13 cellular contexts compared by ENCODE assay signal in genomic region chr10:101835406-101835805, GRCh38. TPM values are rescaled to one million over a fixed set of nuclear protein-coding genes. Genes with fewer than 3 reads are reported as not detected.
DNase-seq lines count a peak whose midpoint lies in the region.
"Had no signal": no experiment of that assay in that cellular context is flagged by ENCODE, and none has a peak within 500 bp of the region (broad histone marks: within the 10 kb centered on the region; RNA-seq: fewer than 3 reads in every experiment).

No MANE protein-coding gene starts in this region.

- H3K4me1 Mint-ChIP-seq in activated CD4-positive, alpha-beta memory T cell treated with anti-CD3 and anti-CD28 coated beads for 36 hours (ENCODE audit: low read depth) = peaks cover 63% of the 10 kb centered on the region
- H3K4me1 Mint-ChIP-seq in activated CD4-positive, alpha-beta memory T cell treated with anti-CD3 and anti-CD28 coated beads, Interleukin-2, amount 10 ng/mL, durations not matched to agents 7 days and 5 days = peaks cover 63% of the 10 kb centered on the region
- peaks cover 11 to 48% (median 36%) of the 10 kb centered on the region in 3 donors for H3K4me1 Mint-ChIP-seq in IgD-negative memory B cell
- peaks cover 67% of the 10 kb centered on the region for H3K4me1 Mint-ChIP-seq in dendritic cell treated with granulocyte-macrophage colony-stimulating factor and Interleukin-4, amounts not matched to agents 40 ng/mL and 50 ng/mL, for 4 days (ENCODE audit: low read depth)

- POLR2A ChIA-PET in activated CD4-positive, alpha-beta memory T cell treated with anti-CD3 and anti-CD28 coated beads for 36 hours (lab: Charles Lee) = interaction anchor here (1.0 to 1.6 kb wide), 2 partner anchors 17 to 230 kb away, joined by 3 to 10 read pairs; partner anchors contain the start of gene OGA
- POLR2A ChIA-PET in activated CD4-positive, alpha-beta memory T cell treated with anti-CD3 and anti-CD28 coated beads, Interleukin-2, amount 10 ng/mL, durations not matched to agents 7 days and 5 days (lab: Charles Lee) = interaction anchor here (12.7 kb wide), 1 partner anchor 18 kb away, joined by 173 read pairs; the partner anchor contains the start of gene OGA

- no peak overlapping the region for H3K27ac Mint-ChIP-seq in activated CD4-positive, alpha-beta memory T cell treated with anti-CD3 and anti-CD28 coated beads for 36 hours
- H3K27ac Mint-ChIP-seq in activated CD4-positive, alpha-beta memory T cell treated with anti-CD3 and anti-CD28 coated beads, Interleukin-2, amount 10 ng/mL, durations not matched to agents 7 days and 5 days = no peak overlapping the region
- H3K27ac Mint-ChIP-seq in IgD-negative memory B cell = peak overlapping the region in 2 of 3 donors; percentile 53 to 84
- peak overlapping the region; percentile 56 for H3K27ac Mint-ChIP-seq in dendritic cell treated with granulocyte-macrophage colony-stimulating factor and Interleukin-4, amounts not matched to agents 40 ng/mL and 50 ng/mL, for 4 days

- no peaks in the 10 kb centered on the region for H3K27me3 Mint-ChIP-seq in activated CD4-positive, alpha-beta memory T cell treated with anti-CD3 and anti-CD28 coated beads for 36 hours
- H3K27me3 Mint-ChIP-seq in activated CD4-positive, alpha-beta memory T cell treated with anti-CD3 and anti-CD28 coated beads, Interleukin-2, amount 10 ng/mL, durations not matched to agents 7 days and 5 days = peaks cover 1% of the 10 kb centered on the region
- no peaks in the 10 kb centered on the region for H3K27me3 Mint-ChIP-seq in IgD-negative memory B cell
- H3K27me3 Mint-ChIP-seq in dendritic cell treated with granulocyte-macrophage colony-stimulating factor and Interleukin-4, amounts not matched to agents 40 ng/mL and 50 ng/mL, for 4 days = peaks cover 5% of the 10 kb centered on the region

- H3K9me3 Mint-ChIP-seq in activated CD4-positive, alpha-beta memory T cell treated with anti-CD3 and anti-CD28 coated beads for 36 hours = no peaks in the 10 kb centered on the region
- no peaks in the 10 kb centered on the region for H3K9me3 Mint-ChIP-seq in activated CD4-positive, alpha-beta memory T cell treated with anti-CD3 and anti-CD28 coated beads, Interleukin-2, amount 10 ng/mL, durations not matched to agents 7 days and 5 days
- no peaks in the 10 kb centered on the region for H3K9me3 Mint-ChIP-seq in IgD-negative memory B cell
- H3K9me3 Mint-ChIP-seq in dendritic cell treated with granulocyte-macrophage colony-stimulating factor and Interleukin-4, amounts not matched to agents 40 ng/mL and 50 ng/mL, for 4 days = no peaks in the 10 kb centered on the region

- H3K4me3 Mint-ChIP-seq in activated CD4-positive, alpha-beta memory T cell treated with anti-CD3 and anti-CD28 coated beads for 36 hours = no peak overlapping the region
- no peak overlapping the region for H3K4me3 Mint-ChIP-seq in activated CD4-positive, alpha-beta memory T cell treated with anti-CD3 and anti-CD28 coated beads, Interleukin-2, amount 10 ng/mL, durations not matched to agents 7 days and 5 days
- H3K4me3 Mint-ChIP-seq in IgD-negative memory B cell = peak overlapping the region in 1 of 4 donors; percentile 19
- H3K4me3 Mint-ChIP-seq in dendritic cell treated with granulocyte-macrophage colony-stimulating factor and Interleukin-4, amounts not matched to agents 40 ng/mL and 50 ng/mL, for 4 days = no peak overlapping the region

- H3K36me3 Mint-ChIP-seq in activated CD4-positive, alpha-beta memory T cell treated with anti-CD3 and anti-CD28 coated beads for 36 hours = no peaks in the 10 kb centered on the region
- no peaks in the 10 kb centered on the region for H3K36me3 Mint-ChIP-seq in activated CD4-positive, alpha-beta memory T cell treated with anti-CD3 and anti-CD28 coated beads, Interleukin-2, amount 10 ng/mL, durations not matched to agents 7 days and 5 days (ENCODE audit: low read depth)
- no peaks in the 10 kb centered on the region for H3K36me3 Mint-ChIP-seq in IgD-negative memory B cell
- H3K36me3 Mint-ChIP-seq in dendritic cell treated with granulocyte-macrophage colony-stimulating factor and Interleukin-4, amounts not matched to agents 40 ng/mL and 50 ng/mL, for 4 days (ENCODE audit: low read depth) = no peaks in the 10 kb centered on the region
- H3K36me3 Mint-ChIP-seq: CD4-positive, CD25-positive, alpha-beta regulatory T cell had no signal

- intact Hi-C loops in activated CD4-positive, alpha-beta memory T cell treated with anti-CD3 and anti-CD28 coated beads for 36 hours (cut with micrococcal nuclease) = no loop called here
- intact Hi-C loops in dendritic cell treated with granulocyte-macrophage colony-stimulating factor and Interleukin-4, amounts not matched to agents 40 ng/mL and 50 ng/mL, for 4 days (cut with micrococcal nuclease) = no loop called here

- peak; percentile 23 for DNase-seq in activated CD4-positive, alpha-beta memory T cell treated with anti-CD3 and anti-CD28 coated beads for 36 hours
- no peak for DNase-seq in activated CD4-positive, alpha-beta memory T cell treated with anti-CD3 and anti-CD28 coated beads, Interleukin-2, amount 10 ng/mL, durations not matched to agents 7 days and 5 days
- DNase-seq in retina (peak; percentile 16), globus pallidus (ENCODE audit: low spot score) (no peak)
- DNase-seq in NK-92 treated with Interleukin-12 subunit alpha and Interleukin-12 subunit beta, amount 100 ng/mL, for 24 hours (lab: John Stamatoyannopoulos, UW) = no peak
- DNase-seq: GF-D8, NCI-H1105, NCI-H1694 treated with DMSO at 0.1 percent for 48 hours had no signal

- CTCF ChIA-PET in activated CD4-positive, alpha-beta memory T cell treated with anti-CD3 and anti-CD28 coated beads for 36 hours (lab: Charles Lee) = interaction anchor here (0.6 to 9.6 kb wide), 23 partner anchors 8 to 283 kb away, joined by 3 to 248 read pairs (median 4); partner anchors contain the start of genes ARMH3, KCNIP2 and OGA
- CTCF ChIA-PET in activated CD4-positive, alpha-beta memory T cell treated with anti-CD3 and anti-CD28 coated beads, Interleukin-2, amount 10 ng/mL, durations not matched to agents 7 days and 5 days (lab: Charles Lee) = interaction anchor here (0.6 to 11.0 kb wide), 17 partner anchors 11 to 237 kb away, joined by 3 to 181 read pairs (median 5); partner anchors contain the start of gene OGA

RNA-seq across cellular contexts. Expression of gene KCNIP2, which starts 8.2 kb away (rescaled TPM):
- total RNA-seq in activated CD4-positive, alpha-beta memory T cell treated with anti-CD3 and anti-CD28 coated beads for 36 hours = 1 to 10 TPM; 1.4 to 1.8 TPM
- total RNA-seq in activated CD4-positive, alpha-beta memory T cell treated with anti-CD3 and anti-CD28 coated beads, Interleukin-2, amount 10 ng/mL, durations not matched to agents 7 days and 5 days = 1 to 10 TPM; 2.5 to 2.6 TPM
- 14.5 TPM for polyA plus RNA-seq in IgD-negative memory B cell

RNA-seq across cellular contexts. Expression of gene OGA, which starts 17.2 kb away (rescaled TPM):
- total RNA-seq in activated CD4-positive, alpha-beta memory T cell treated with anti-CD3 and anti-CD28 coated beads for 36 hours = 100 to 1,000 TPM in 1 of 2 experiments, 10 to 100 TPM in 1; 93.2 to 105 TPM
- total RNA-seq in activated CD4-positive, alpha-beta memory T cell treated with anti-CD3 and anti-CD28 coated beads, Interleukin-2, amount 10 ng/mL, durations not matched to agents 7 days and 5 days = 100 to 1,000 TPM; 142 to 145 TPM
- polyA plus RNA-seq in IgD-negative memory B cell = 47.8 TPM

RNA-seq across cellular contexts. Expression of gene NPM3, which starts 52.2 kb away (rescaled TPM):
- total RNA-seq in activated CD4-positive, alpha-beta memory T cell treated with anti-CD3 and anti-CD28 coated beads for 36 hours = 100 to 1,000 TPM; 168 to 172 TPM
- 10 to 100 TPM; 26.6 to 26.7 TPM for total RNA-seq in activated CD4-positive, alpha-beta memory T cell treated with anti-CD3 and anti-CD28 coated beads, Interleukin-2, amount 10 ng/mL, durations not matched to agents 7 days and 5 days
- 2.9 TPM for polyA plus RNA-seq in IgD-negative memory B cell

RNA-seq across cellular contexts. Expression of gene FGF8, which starts 59.5 kb away (rescaled TPM):
- not detected for total RNA-seq in activated CD4-positive, alpha-beta memory T cell treated with anti-CD3 and anti-CD28 coated beads for 36 hours
- total RNA-seq in activated CD4-positive, alpha-beta memory T cell treated with anti-CD3 and anti-CD28 coated beads, Interleukin-2, amount 10 ng/mL, durations not matched to agents 7 days and 5 days = not detected
- polyA plus RNA-seq in IgD-negative memory B cell = not detected
- total RNA-seq: CD4-positive, CD25-positive, alpha-beta regulatory T cell; GM23248; Right ventricle myocardium inferior had no signal
- polyA plus RNA-seq: CD4-positive, CD25-positive, alpha-beta regulatory T cell; GM23248 had no signal

Comparison
In these comparisons a context has a peak if more than half of its experiments do, and no peak if none do; other contexts are left out.
1. DNase-seq: peak in activated CD4-positive, alpha-beta memory T cell treated with anti-CD3 and anti-CD28 coated beads for 36 hours (single experiment) and retina (single experiment); none in activated CD4-positive, alpha-beta memory T cell treated with anti-CD3 and anti-CD28 coated beads, Interleukin-2, amount 10 ng/mL, durations not matched to agents 7 days and 5 days (single experiment), globus pallidus (single experiment) and NK-92 treated with Interleukin-12 subunit alpha and Interleukin-12 subunit beta, amount 100 ng/mL, for 24 hours (single experiment).
2. RNA of gene NPM3, which starts 52.2 kb away (total RNA-seq): 168 to 172 TPM in activated CD4-positive, alpha-beta memory T cell treated with anti-CD3 and anti-CD28 coated beads for 36 hours; 26.6 to 26.7 TPM in activated CD4-positive, alpha-beta memory T cell treated with anti-CD3 and anti-CD28 coated beads, Interleukin-2, amount 10 ng/mL, durations not matched to agents 7 days and 5 days; every median in the first group is over 4 times any median in the second.
3. H3K27ac Mint-ChIP-seq: peak in IgD-negative memory B cell (2 of 3) and dendritic cell treated with granulocyte-macrophage colony-stimulating factor and Interleukin-4, amounts not matched to agents 40 ng/mL and 50 ng/mL, for 4 days (single experiment); none in activated CD4-positive, alpha-beta memory T cell treated with anti-CD3 and anti-CD28 coated beads for 36 hours (single experiment) and activated CD4-positive, alpha-beta memory T cell treated with anti-CD3 and anti-CD28 coated beads, Interleukin-2, amount 10 ng/mL, durations not matched to agents 7 days and 5 days (single experiment).